20 cellular contexts compared by ENCODE assay signal in the genomic region with DNA sequence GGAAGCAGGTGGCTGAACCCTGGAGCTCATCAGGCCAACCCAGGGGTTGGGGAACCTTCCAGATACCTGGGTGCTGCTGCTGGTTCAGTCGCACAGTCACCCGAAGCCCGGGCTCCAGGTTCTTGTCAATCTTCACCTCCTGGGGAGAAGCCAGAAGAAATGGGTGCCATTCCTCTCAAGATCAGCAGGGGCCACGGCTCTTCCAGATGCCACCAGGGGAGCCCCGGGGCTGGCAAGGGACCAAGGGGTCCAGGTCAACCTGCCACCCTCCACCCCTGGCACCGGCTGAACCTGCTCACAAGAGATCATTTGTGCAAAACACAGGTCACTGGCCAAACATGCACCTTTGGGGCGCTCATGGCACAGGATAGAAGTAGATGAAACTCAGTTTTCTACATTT. TPM values are rescaled to one million over a fixed set of nuclear protein-coding genes. Genes with fewer than 3 reads are reported as not detected.
DNase-seq lines count a peak whose midpoint lies in the region; ATAC-seq and TF ChIP-seq lines count a peak whose summit lies in the region.
"Had no signal": no experiment of that assay in that cellular context is flagged by ENCODE, and none has a peak within 500 bp of the region (broad histone marks: within the 10 kb centered on the region; RNA-seq: fewer than 3 reads in every experiment).

No MANE protein-coding gene starts in this region.

- H2AFZ ChIP-seq in osteoblast (ENCODE audit: low read length): no peak overlapping the region
- H2AFZ ChIP-seq: GM23248 had no signal

- H3K27ac ChIP-seq in 22Rv1 (peak overlapping the region; percentile 96), osteoblast (ENCODE audit: low read depth, low read length) (no peak overlapping the region)
- H3K27ac ChIP-seq: BLaER1 treated with 17β-estradiol and CSF1 and Interleukin-3, amounts not matched to agents 10 nM and 100 nM; GM23248 had no signal

- no peak for ATAC-seq in activated CD8-positive, alpha-beta memory T cell treated with anti-CD3 and anti-CD28 coated beads, Interleukin-2, amount 10 ng/mL, durations not matched to agents 7 days and 5 days
- no peak for ATAC-seq in activated T-helper 17 cell treated with anti-CD3 and anti-CD28 coated beads, Interleukin-2, amount 50 U/mL, for 72 hours (replicated peaks)
- no peak for ATAC-seq in GM18519 (IDR thresholded peaks at IDR 0.05; ENCODE audit: low FRiP score, unreplicated experiment)
- ATAC-seq: CD8-positive, alpha-beta T cell; GM12878 had no signal

- DNase-seq in activated CD8-positive, alpha-beta memory T cell treated with anti-CD3 and anti-CD28 coated beads, Interleukin-2, amount 10 ng/mL, durations not matched to agents 7 days and 5 days: no peak
- DNase-seq in activated CD8-positive, alpha-beta memory T cell treated with anti-CD3 and anti-CD28 coated beads, Interleukin-2, amount 50 U/mL, for 4 hours: no peak
- DNase-seq in osteoblast (ENCODE audit: insufficient read length, low spot score, missing footprints): peak; percentile 82
- no peak for DNase-seq in NCI-H226
- no peak for DNase-seq in stimulated activated naive CD4-positive, alpha-beta T cell (lab: John Stamatoyannopoulos, UW)
- DNase-seq: Calu3; CD8-positive, alpha-beta T cell; DMS 273 treated with DMSO at 0.1 percent for 48 hours; DMS53; DND-41; EL; GM23248 had no signal

- peak overlapping the region; percentile 25 for H3K27ac Mint-ChIP-seq in activated CD8-positive, alpha-beta memory T cell treated with anti-CD3 and anti-CD28 coated beads, Interleukin-2, amount 10 ng/mL, durations not matched to agents 7 days and 5 days
- peak overlapping the region; percentile 43 for H3K27ac Mint-ChIP-seq in activated T-helper 17 cell treated with anti-CD3 and anti-CD28 coated beads, Interleukin-2, amount 50 U/mL, for 72 hours
- H3K27ac Mint-ChIP-seq: B cell had no signal

- CTCF ChIA-PET in activated CD8-positive, alpha-beta memory T cell treated with anti-CD3 and anti-CD28 coated beads, Interleukin-2, amount 10 ng/mL, durations not matched to agents 7 days and 5 days (lab: Charles Lee): no interaction called here

- no peak overlapping the region for H3K4me3 ChIP-seq in osteoblast (ENCODE audit: insufficient read depth, low read length)
- H3K4me3 ChIP-seq: BLaER1 treated with 17β-estradiol and CSF1 and Interleukin-3, amounts not matched to agents 10 nM and 100 nM; GM12878; GM23248; HAP-1 had no signal

- peaks cover 23% of the 10 kb centered on the region for H3K36me3 Mint-ChIP-seq in activated CD8-positive, alpha-beta memory T cell treated with anti-CD3 and anti-CD28 coated beads, Interleukin-2, amount 10 ng/mL, durations not matched to agents 7 days and 5 days
- H3K36me3 Mint-ChIP-seq in activated T-helper 17 cell treated with anti-CD3 and anti-CD28 coated beads, Interleukin-2, amount 50 U/mL, for 72 hours (ENCODE audit: low read depth): peaks cover 78% of the 10 kb centered on the region
- H3K36me3 Mint-ChIP-seq: IgD-negative memory B cell had no signal

- H4K20me1 ChIP-seq in osteoblast (ENCODE audit: insufficient read depth, low read length): peaks cover 2% of the 10 kb centered on the region

- H3K27me3 ChIP-seq in osteoblast (ENCODE audit: insufficient read depth, low read length): no peaks in the 10 kb centered on the region
- H3K27me3 ChIP-seq: BLaER1 treated with 17β-estradiol and CSF1 and Interleukin-3, amounts not matched to agents 10 nM and 100 nM had no signal

- H3K4me2 ChIP-seq in osteoblast (ENCODE audit: insufficient read depth, low read length): no peak overlapping the region
- H3K4me2 ChIP-seq: BLaER1 treated with 17β-estradiol and CSF1 and Interleukin-3, amounts not matched to agents 10 nM and 100 nM had no signal

- H3K79me2 ChIP-seq in osteoblast (ENCODE audit: insufficient read depth, low read length): peaks cover 17% of the 10 kb centered on the region

- peaks cover 25% of the 10 kb centered on the region for H3K4me1 Mint-ChIP-seq in activated CD8-positive, alpha-beta memory T cell treated with anti-CD3 and anti-CD28 coated beads, Interleukin-2, amount 10 ng/mL, durations not matched to agents 7 days and 5 days
- H3K4me1 Mint-ChIP-seq in activated T-helper 17 cell treated with anti-CD3 and anti-CD28 coated beads, Interleukin-2, amount 50 U/mL, for 72 hours: peaks cover 16% of the 10 kb centered on the region

- no peak overlapping the region for H3K4me3 Mint-ChIP-seq in activated CD8-positive, alpha-beta memory T cell treated with anti-CD3 and anti-CD28 coated beads, Interleukin-2, amount 10 ng/mL, durations not matched to agents 7 days and 5 days
- H3K4me3 Mint-ChIP-seq in activated T-helper 17 cell treated with anti-CD3 and anti-CD28 coated beads, Interleukin-2, amount 50 U/mL, for 72 hours: no peak overlapping the region
- H3K4me3 Mint-ChIP-seq: B cell; CD8-positive, alpha-beta T cell had no signal

- TF ChIP-seq CTCF in 22Rv1 (IDR thresholded peaks at IDR 0.05) (no peak), osteoblast (IDR thresholded peaks at IDR 0.05; ENCODE audit: extremely low read depth, low read depth, low read length) (no peak)

- no peaks in the 10 kb centered on the region for H3K27me3 Mint-ChIP-seq in activated CD8-positive, alpha-beta memory T cell treated with anti-CD3 and anti-CD28 coated beads, Interleukin-2, amount 10 ng/mL, durations not matched to agents 7 days and 5 days
- no peaks in the 10 kb centered on the region for H3K27me3 Mint-ChIP-seq in activated T-helper 17 cell treated with anti-CD3 and anti-CD28 coated beads, Interleukin-2, amount 50 U/mL, for 72 hours
- H3K27me3 Mint-ChIP-seq: B cell, IgD-negative memory B cell had no signal

- H3K4me1 ChIP-seq in osteoblast (ENCODE audit: insufficient read depth, low read length): peaks cover 9% of the 10 kb centered on the region

- no peaks in the 10 kb centered on the region for H3K9me3 ChIP-seq in osteoblast (ENCODE audit: low read depth, low read length)
- H3K9me3 ChIP-seq: BLaER1 treated with 17β-estradiol and CSF1 and Interleukin-3, amounts not matched to agents 10 nM and 100 nM; HAP-1 had no signal

- H3K9me3 Mint-ChIP-seq in activated CD8-positive, alpha-beta memory T cell treated with anti-CD3 and anti-CD28 coated beads, Interleukin-2, amount 10 ng/mL, durations not matched to agents 7 days and 5 days (ENCODE audit: low read depth): no peaks in the 10 kb centered on the region
- no peaks in the 10 kb centered on the region for H3K9me3 Mint-ChIP-seq in activated T-helper 17 cell treated with anti-CD3 and anti-CD28 coated beads, Interleukin-2, amount 50 U/mL, for 72 hours
- H3K9me3 Mint-ChIP-seq: CD8-positive, alpha-beta T cell; IgD-negative memory B cell had no signal

- peaks cover 52% of the 10 kb centered on the region for H3K36me3 ChIP-seq in osteoblast (ENCODE audit: insufficient read depth, low read length)

RNA-seq across cellular contexts. Expression of a gene that starts 4.7 kb away (rescaled TPM):
- 100 to 1,000 TPM in 1 of 2 experiments, 10 to 100 TPM in 1; 83.3 to 104 TPM for total RNA-seq in activated CD8-positive, alpha-beta memory T cell treated with anti-CD3 and anti-CD28 coated beads, Interleukin-2, amount 10 ng/mL, durations not matched to agents 7 days and 5 days
- 10 to 100 TPM; 51.4 to 80.8 TPM for total RNA-seq in activated T-helper 17 cell treated with anti-CD3 and anti-CD28 coated beads, Interleukin-2, amount 50 U/mL, for 72 hours
- total RNA-seq in osteoblast: 10.1 and 10.3 TPM in 2 replicates

RNA-seq across cellular contexts. Expression of a gene that starts 6.6 kb away (rescaled TPM):
- 10 to 100 TPM; 19.0 to 22.3 TPM for total RNA-seq in activated CD8-positive, alpha-beta memory T cell treated with anti-CD3 and anti-CD28 coated beads, Interleukin-2, amount 10 ng/mL, durations not matched to agents 7 days and 5 days
- total RNA-seq in activated T-helper 17 cell treated with anti-CD3 and anti-CD28 coated beads, Interleukin-2, amount 50 U/mL, for 72 hours: 10 to 100 TPM in 1 of 2 donors, 1 to 10 TPM in 1; 6.3 to 15.6 TPM
- total RNA-seq in osteoblast: 17.4 and 18.0 TPM in 2 replicates

RNA-seq across cellular contexts. Expression of a gene that starts 37.9 kb away (rescaled TPM):
- total RNA-seq in activated CD8-positive, alpha-beta memory T cell treated with anti-CD3 and anti-CD28 coated beads, Interleukin-2, amount 10 ng/mL, durations not matched to agents 7 days and 5 days: 10 to 100 TPM; 21.5 to 22.2 TPM
- total RNA-seq in activated T-helper 17 cell treated with anti-CD3 and anti-CD28 coated beads, Interleukin-2, amount 50 U/mL, for 72 hours: 10 to 100 TPM; 18.7 to 24.2 TPM
- total RNA-seq in osteoblast: 17.0 and 18.6 TPM in 2 replicates

RNA-seq across cellular contexts. Expression of a gene that starts 53.2 kb away (rescaled TPM):
- total RNA-seq in activated CD8-positive, alpha-beta memory T cell treated with anti-CD3 and anti-CD28 coated beads, Interleukin-2, amount 10 ng/mL, durations not matched to agents 7 days and 5 days: 10 to 100 TPM; 17.7 to 18.2 TPM
- total RNA-seq in activated T-helper 17 cell treated with anti-CD3 and anti-CD28 coated beads, Interleukin-2, amount 50 U/mL, for 72 hours: 10 to 100 TPM; 16.0 to 28.5 TPM
- 26.4 and 27.1 TPM in 2 replicates for total RNA-seq in osteoblast

RNA-seq across cellular contexts. Expression of a gene that starts 56.8 kb away (rescaled TPM):
- total RNA-seq in activated CD8-positive, alpha-beta memory T cell treated with anti-CD3 and anti-CD28 coated beads, Interleukin-2, amount 10 ng/mL, durations not matched to agents 7 days and 5 days: 10 to 100 TPM; 12.7 to 20.6 TPM
- 10 to 100 TPM; 20.1 to 29.6 TPM for total RNA-seq in activated T-helper 17 cell treated with anti-CD3 and anti-CD28 coated beads, Interleukin-2, amount 50 U/mL, for 72 hours
- total RNA-seq in osteoblast: 3.3 and 4.7 TPM in 2 replicates
